29 cellular contexts compared by ENCODE assay signal in the genomic region with DNA sequence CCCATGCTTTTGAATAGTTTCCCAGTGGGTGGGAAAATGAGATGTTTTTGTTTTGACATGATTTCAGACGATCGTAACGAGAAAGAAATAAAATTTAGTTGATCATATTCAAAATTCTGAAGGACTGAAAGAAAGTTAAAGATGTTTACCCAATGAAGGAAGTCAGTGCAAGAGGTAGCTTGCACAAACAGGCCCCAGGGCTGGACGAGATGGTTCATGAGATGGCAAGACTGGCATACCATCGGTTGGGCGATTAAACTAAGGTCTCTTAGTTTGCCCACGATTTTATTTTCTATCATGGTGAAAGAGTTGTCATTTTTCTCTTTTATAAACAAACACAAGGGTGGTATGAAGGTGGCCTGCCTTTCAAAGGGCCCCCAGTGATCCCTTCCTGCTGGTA.
DNase-seq lines count a peak whose midpoint lies in the region.
"Had no signal": no experiment of that assay in that cellular context is flagged by ENCODE, and none has a peak within 500 bp of the region (broad histone marks: within the 10 kb centered on the region; RNA-seq: fewer than 3 reads in every experiment).

No MANE protein-coding gene starts in this region.

- no peaks in the 10 kb centered on the region; the same call in 1 of the 2 replicates for H3K27me3 ChIP-seq in SJSA1 (replicated peaks)
- H3K27me3 ChIP-seq: BLaER1 had no signal

- no peak for DNase-seq in SJSA1 (ENCODE audit: low read depth in 1 of 2, low spot score in 2 of 2)
- DNase-seq in ureter (ENCODE audit: low spot score): peak; percentile 61
- DNase-seq in DMS 273 (lab: John Stamatoyannopoulos, UW; ENCODE audit: unreplicated experiment): no peak
- DNase-seq in stimulated activated naive CD4-positive, alpha-beta T cell treated with Interleukin-2 at 50 U/mL for 16 hours (lab: John Stamatoyannopoulos, UW): no peak
- DNase-seq: 8988T; ACHN; AML-193; BE2C; C1 segment of cervical spinal cord; Caco-2; Calu3; CD4-positive, alpha-beta memory T cell; CD4-positive, alpha-beta T cell; CD4-positive, CD25-positive, alpha-beta regulatory T cell; CD8-positive, alpha-beta memory T cell; CD8-positive, alpha-beta T cell; COR-L47; DMS 273 treated with DMSO at 0.1 percent for 48 hours; DMS153; DMS53; DMS79; DMS79 treated with DMSO at 0.1 percent for 48 hours; DND-41; EL had no signal

- no peaks in the 10 kb centered on the region for H3K36me3 ChIP-seq in SJSA1
- H3K36me3 ChIP-seq: BE2C; BLaER1; BLaER1 treated with 17β-estradiol and CSF1 and Interleukin-3, amounts not matched to agents 10 nM and 100 nM had no signal

- H3K4me1 ChIP-seq in SJSA1 (replicated peaks): 0 out of 2 replicates have a peak, but pooled peaks cover 3% of the 10 kb centered on the region
- H3K4me1 ChIP-seq: A549, BE2C, BLaER1, Caco-2 had no signal

- no peaks in the 10 kb centered on the region for H3K9me3 ChIP-seq in SJSA1 (replicated peaks)
- H3K9me3 ChIP-seq: BE2C; BLaER1; BLaER1 treated with 17β-estradiol and CSF1 and Interleukin-3, amounts not matched to agents 10 nM and 100 nM; Caco-2 had no signal

- H3K27ac ChIP-seq in SJSA1: 0 out of 2 replicates have a peak overlapping the region, but pooled peaks have one; percentile 9
- H3K27ac ChIP-seq: 22Rv1; A549; BLaER1; BLaER1 treated with 17β-estradiol and CSF1 and Interleukin-3, amounts not matched to agents 10 nM and 100 nM; C4-2B had no signal

- no peak overlapping the region for H3K4me3 ChIP-seq in SJSA1
- H3K4me3 ChIP-seq: A549; BLaER1; BLaER1 treated with 17β-estradiol and CSF1 and Interleukin-3, amounts not matched to agents 10 nM and 100 nM had no signal
